In the genomic region with DNA sequence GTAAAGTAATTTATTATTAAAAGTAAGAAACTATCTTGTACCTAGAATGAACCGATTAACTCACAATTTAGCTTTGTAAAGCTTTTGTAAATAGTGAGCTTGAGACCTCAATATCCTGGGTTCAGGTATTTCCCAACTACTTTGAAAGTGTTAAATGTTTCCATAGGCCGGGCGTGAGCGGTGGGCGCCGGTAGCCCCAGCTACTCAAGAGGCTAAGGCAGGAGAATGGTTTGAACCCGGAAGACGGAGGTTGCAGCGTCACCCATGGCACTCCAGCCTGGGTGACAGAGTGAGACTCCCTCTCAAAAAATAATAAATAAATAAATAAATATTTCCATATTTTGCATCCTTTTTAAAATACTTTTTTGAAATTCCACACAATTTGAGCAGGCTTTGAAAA, we compare ENCODE assay signal across 10 cellular contexts. TPM values are rescaled to one million over a fixed set of nuclear protein-coding genes. Genes with fewer than 3 reads are reported as not detected.
A peak's percentile ranks its signal among the peaks of the same experiment; 100 is the strongest.
DNase-seq lines count a peak whose midpoint lies in the region; ATAC-seq and TF ChIP-seq lines count a peak whose summit lies in the region.
"Had no signal": no experiment of that assay in that cellular context is flagged by ENCODE, and none has a peak within 500 bp of the region (broad histone marks: within the 10 kb centered on the region; RNA-seq: fewer than 3 reads in every experiment).

No MANE protein-coding gene starts in this region.

- H3K27ac Mint-ChIP-seq in activated CD8-positive, alpha-beta T cell treated with anti-CD3 and anti-CD28 coated beads for 36 hours, result no peak overlapping the region

- no peaks in the 10 kb centered on the region for H3K27me3 ChIP-seq in right lobe of liver
- H3K27me3 ChIP-seq in stomach, result peaks cover 0 to 5% (median 0%) of the 10 kb centered on the region in 3 donors

- CTCF ChIA-PET in activated CD8-positive, alpha-beta T cell treated with anti-CD3 and anti-CD28 coated beads for 36 hours (lab: Charles Lee), result interaction anchor here (0.6 to 1.8 kb wide), 10 partner anchors 13 to 594 kb away, joined by 3 to 7 read pairs (median 3); no protein-coding TSS in a partner anchor

- peaks cover 14% of the 10 kb centered on the region for H3K36me3 Mint-ChIP-seq in activated CD8-positive, alpha-beta T cell treated with anti-CD3 and anti-CD28 coated beads for 36 hours (ENCODE audit: low read depth)
- H3K36me3 Mint-ChIP-seq: IgD-negative memory B cell had no signal

- intact Hi-C loops in activated CD8-positive, alpha-beta T cell treated with anti-CD3 and anti-CD28 coated beads for 36 hours (cut with micrococcal nuclease), result loop anchor here (5.0 kb wide), 3 partner anchors 124 to 206 kb away; no protein-coding TSS in a partner anchor
- intact Hi-C loops in right lobe of liver (cut with DNase I) (loop anchor here in 1 of 2 donors (5.0 kb wide), 1 partner anchor 61 kb away; no protein-coding TSS in a partner anchor), stomach (cut with DNase I; ENCODE audit: low total_unique reads) (no loop called here)

- H3K4me3 Mint-ChIP-seq in activated CD8-positive, alpha-beta T cell treated with anti-CD3 and anti-CD28 coated beads for 36 hours, result peak overlapping the region; percentile 80

- H3K9me3 ChIP-seq in right lobe of liver (no peaks in the 10 kb centered on the region), stomach (no peaks in the 10 kb centered on the region)

- no peaks in the 10 kb centered on the region for H3K36me3 ChIP-seq in right lobe of liver
- no peaks in the 10 kb centered on the region for H3K36me3 ChIP-seq in stomach

- H3K4me1 ChIP-seq in right lobe of liver (peaks cover 0 to 21% (median 4%) of the 10 kb centered on the region in 4 donors), stomach (peaks cover 14 to 32% (median 22%) of the 10 kb centered on the region in 4 donors)

- H3K4me1 Mint-ChIP-seq in activated CD8-positive, alpha-beta T cell treated with anti-CD3 and anti-CD28 coated beads for 36 hours (ENCODE audit: low read depth), result peaks cover 23% of the 10 kb centered on the region

- H3K27ac ChIP-seq in right lobe of liver (peak overlapping the region; percentile 88 to 94 (median 91)), stomach (peak overlapping the region in 4 of 5 donors; percentile 89 to 97 (median 92))

- H3K4me3 ChIP-seq in right lobe of liver, result peak overlapping the region; percentile 52 to 69 (median 63)
- H3K4me3 ChIP-seq in stomach, result peak overlapping the region in 3 of 4 donors; percentile 74 to 90 (median 81)

- WGBS in right lobe of liver (ENCODE audit: insufficient coverage, low coverage, low lambda C conversion rate, missing lambda C conversion rate), result 14% methylated on average over 9 of the region's 9 CpGs
- WGBS in stomach, 5 donors, result 76 to 90% (median 77%) methylated on average over 9 of the region's 9 CpGs

- peak; percentile 30 to 32 for DNase-seq in activated T-cell treated with anti-CD3 and anti-CD28 coated beads, Interleukin-2, amount 50 U/mL, for 48 hours
- DNase-seq in activated T-cell treated with anti-CD3 and anti-CD28 coated beads, Interleukin-2, amount 50 U/mL, for 1 hour, result no peak
- DNase-seq in activated CD8-positive, alpha-beta T cell treated with anti-CD3 and anti-CD28 coated beads for 36 hours, result peak; percentile 36
- DNase-seq in right lobe of liver (no peak), stomach (no peak), COLO829 (ENCODE audit: low spot score) (no peak)
- DNase-seq: NCI-H2171 had no signal

- TF ChIP-seq EP300 in stomach (IDR thresholded peaks at IDR 0.05), result no peak

- H3K9me3 Mint-ChIP-seq in activated CD8-positive, alpha-beta T cell treated with anti-CD3 and anti-CD28 coated beads for 36 hours, result no peaks in the 10 kb centered on the region
- H3K9me3 Mint-ChIP-seq: IgD-negative memory B cell had no signal

- no peaks in the 10 kb centered on the region for H3K27me3 Mint-ChIP-seq in activated CD8-positive, alpha-beta T cell treated with anti-CD3 and anti-CD28 coated beads for 36 hours

- ATAC-seq in activated CD8-positive, alpha-beta T cell treated with anti-CD3 and anti-CD28 coated beads for 36 hours, result no peak
- ATAC-seq in right lobe of liver (peak in 1 of 4 donors; percentile 10), HG03045 (IDR thresholded peaks at IDR 0.05; ENCODE audit: unreplicated experiment) (no peak), HG02763 (IDR thresholded peaks at IDR 0.05; ENCODE audit: unreplicated experiment) (no peak)

- no peak for TF ChIP-seq POLR2A in right lobe of liver (IDR thresholded peaks at IDR 0.05)
- TF ChIP-seq POLR2A in stomach (IDR thresholded peaks at IDR 0.05), result no peak

- no peak for TF ChIP-seq CTCF in activated CD8-positive, alpha-beta T cell treated with anti-CD3 and anti-CD28 coated beads for 36 hours (IDR thresholded peaks at IDR 0.05)
- no peak for TF ChIP-seq CTCF in right lobe of liver (IDR thresholded peaks at IDR 0.05)
- TF ChIP-seq CTCF in stomach (IDR thresholded peaks at IDR 0.05), result no peak

- POLR2A ChIA-PET in activated CD8-positive, alpha-beta T cell treated with anti-CD3 and anti-CD28 coated beads for 36 hours (lab: Charles Lee), result interaction anchor here (0.6 to 1.6 kb wide), 5 partner anchors 11 to 120 kb away, joined by 3 to 5 read pairs (median 3); no protein-coding TSS in a partner anchor

RNA-seq across cellular contexts. Expression of gene ANKH, which starts 1.5 kb away (rescaled TPM):
- total RNA-seq in activated CD8-positive, alpha-beta T cell treated with anti-CD3 and anti-CD28 coated beads for 36 hours, result 10 to 100 TPM; 85.4 to 87.2 TPM
- total RNA-seq in right lobe of liver (100 to 1,000 TPM in 1 of 6 experiments, 10 to 100 TPM in 5; 38.5 to 121 (median 61.9) TPM), stomach (100 to 1,000 TPM in 1 of 5 donors, 10 to 100 TPM in 2, 1 to 10 TPM in 2; 3.6 to 115 (median 17.8) TPM)
- polyA plus RNA-seq in stomach, result 10 to 100 TPM in 2 of 3 donors, 1 to 10 TPM in 1; 6.1 to 18.8 (median 10.8) TPM

Comparison
In these comparisons a context has a peak if more than half of its experiments do, and no peak if none do; other contexts are left out.
1. DNase-seq: peak in activated T-cell treated with anti-CD3 and anti-CD28 coated beads, Interleukin-2, amount 50 U/mL, for 48 hours (2 of 2) and activated CD8-positive, alpha-beta T cell treated with anti-CD3 and anti-CD28 coated beads for 36 hours (single experiment); none in activated T-cell treated with anti-CD3 and anti-CD28 coated beads, Interleukin-2, amount 50 U/mL, for 1 hour (single experiment), right lobe of liver (0 of 3), stomach (single experiment) and COLO829 (single experiment).